Comparison of ENCODE assay signal across 8 cellular contexts in the genomic region with DNA sequence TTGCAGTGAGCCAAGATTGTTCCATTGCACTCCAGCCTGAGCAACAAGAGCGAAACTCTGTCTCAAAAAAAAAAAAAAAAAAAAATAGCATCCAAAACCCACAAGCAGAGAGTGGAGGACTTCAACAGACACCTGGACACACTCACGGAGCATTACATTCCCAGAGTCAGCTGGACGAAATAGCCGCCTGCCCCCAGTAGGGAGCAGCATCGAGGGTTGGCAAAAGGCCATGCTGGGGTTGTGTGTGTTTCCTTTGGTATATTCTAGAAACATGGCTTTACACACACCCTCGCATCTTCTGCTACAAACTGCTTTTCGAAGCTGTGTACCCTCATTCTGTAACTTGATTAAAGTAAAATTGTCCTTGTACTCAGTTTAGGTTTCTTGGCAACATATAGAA. TPM values are rescaled to one million over a fixed set of nuclear protein-coding genes. Genes with fewer than 3 reads are reported as not detected.
DNase-seq lines count a peak whose midpoint lies in the region; ATAC-seq and TF ChIP-seq lines count a peak whose summit lies in the region.

No MANE protein-coding gene starts in this region.

- no peaks in the 10 kb centered on the region for H3K36me3 ChIP-seq in BLaER1 treated with 17β-estradiol and CSF1 and Interleukin-3, amounts not matched to agents 10 nM and 100 nM
- H3K36me3 ChIP-seq in fibroblast of lung (ENCODE audit: control insufficient read depth, insufficient read depth, low read length) (no peaks in the 10 kb centered on the region), vagina (no peaks in the 10 kb centered on the region)

- no peak for TF ChIP-seq POLR2A in vagina (IDR thresholded peaks at IDR 0.05)

- TF ChIP-seq CTCF in fibroblast of lung (conservative IDR thresholded peaks at IDR 0.05 in 1 of 2, IDR thresholded peaks at IDR 0.05 in 1 of 2; ENCODE audit: low read depth in 1 of 2, low read length in 2 of 2) (peak; percentile 32 to 49), vagina (IDR thresholded peaks at IDR 0.05) (no peak)

- H3K4me3 ChIP-seq in BLaER1 treated with 17β-estradiol and CSF1 and Interleukin-3, amounts not matched to agents 10 nM and 100 nM: no peak overlapping the region
- H3K4me3 ChIP-seq in fibroblast of lung (replicated peaks in 1 of 4; ENCODE audit: control extremely low read depth in 1 of 4, insufficient read depth in 1 of 4, low read depth in 3 of 4, low read length in 4 of 4) (no peak overlapping the region), vagina (no peak overlapping the region)

- H3K27ac ChIP-seq in BLaER1 treated with 17β-estradiol and CSF1 and Interleukin-3, amounts not matched to agents 10 nM and 100 nM: peak overlapping the region in 7 of 11 experiments; percentile 1 to 51 (median 28); a peak in 4 of 22 replicates
- H3K27ac ChIP-seq in fibroblast of lung (ENCODE audit: insufficient read depth, low read length): no peak overlapping the region
- no peak overlapping the region for H3K27ac ChIP-seq in vagina

- no peaks in the 10 kb centered on the region for H3K9me3 ChIP-seq in BLaER1 treated with 17β-estradiol and CSF1 and Interleukin-3, amounts not matched to agents 10 nM and 100 nM (replicated peaks in 1 of 11)
- H3K9me3 ChIP-seq in fibroblast of lung (ENCODE audit: control insufficient read depth, insufficient read depth, low read depth, low read length): no peaks in the 10 kb centered on the region
- no peaks in the 10 kb centered on the region for H3K9me3 ChIP-seq in vagina

- intact Hi-C loops in vagina (cut with DNase I): no loop called here

- no peak overlapping the region for H3K9ac ChIP-seq in BLaER1 treated with 17β-estradiol and CSF1 and Interleukin-3, amounts not matched to agents 10 nM and 100 nM
- no peak overlapping the region for H3K9ac ChIP-seq in fibroblast of lung (ENCODE audit: insufficient read depth, low read length)

- H4K20me1 ChIP-seq in BLaER1 treated with 17β-estradiol and CSF1 and Interleukin-3, amounts not matched to agents 10 nM and 100 nM: no peaks in the 10 kb centered on the region
- H4K20me1 ChIP-seq in fibroblast of lung (ENCODE audit: control insufficient read depth, extremely low read depth, insufficient read depth, low read length): no peaks in the 10 kb centered on the region

- in situ Hi-C loops in KBM-7 (cut with MboI; ENCODE audit: low pct_unique_long_range_greater_than_20kb, low sequenced_read_pairs): no loop called here

- DNase-seq in KBM-7 (peak; percentile 62), fibroblast of lung (ENCODE audit: low read depth in 2 of 2) (peak; percentile 7 to 39), pulmonary artery endothelial cell (ENCODE audit: low read depth, low spot score) (peak; percentile 26), vagina (ENCODE audit: extremely low spot score in 2 of 2) (no peak), ecto neural progenitor cell (ENCODE audit: low spot score) (no peak)
- DNase-seq in activated CD4-positive, alpha-beta T cell treated with anti-CD3 and anti-CD28 coated beads, Interleukin-2, amount 50 U/mL, for 4 hours: peak; percentile 35 to 49

- H3K27me3 ChIP-seq in BLaER1 treated with 17β-estradiol and CSF1 and Interleukin-3, amounts not matched to agents 10 nM and 100 nM: no peaks in the 10 kb centered on the region
- no peaks in the 10 kb centered on the region for H3K27me3 ChIP-seq in fibroblast of lung (ENCODE audit: control insufficient read depth, insufficient read depth, low read length)
- H3K27me3 ChIP-seq in vagina: no peaks in the 10 kb centered on the region

- H3K4me1 ChIP-seq in BLaER1 treated with 17β-estradiol and CSF1 and Interleukin-3, amounts not matched to agents 10 nM and 100 nM: peaks cover 38 to 50% (median 44%) of the 10 kb centered on the region in 10 experiments
- H3K4me1 ChIP-seq in fibroblast of lung (ENCODE audit: control insufficient read depth, extremely low read depth, insufficient read depth, low read length) (no peaks in the 10 kb centered on the region), vagina (no peaks in the 10 kb centered on the region)

- ATAC-seq in GM21723 (IDR thresholded peaks at IDR 0.05; ENCODE audit: unreplicated experiment): no peak

- no peak overlapping the region for H2AFZ ChIP-seq in fibroblast of lung (ENCODE audit: low read length)

- H3K79me2 ChIP-seq in fibroblast of lung (ENCODE audit: control insufficient read depth, insufficient read depth, low read length): no peaks in the 10 kb centered on the region

- H3K4me2 ChIP-seq in BLaER1 treated with 17β-estradiol and CSF1 and Interleukin-3, amounts not matched to agents 10 nM and 100 nM: peak overlapping the region in 10 of 11 experiments; percentile 4 to 80 (median 36); a peak in 17 of 22 replicates
- H3K4me2 ChIP-seq in fibroblast of lung (ENCODE audit: extremely low read depth, insufficient read depth, low read length): no peak overlapping the region

RNA-seq across cellular contexts. Expression of a gene that starts 5.3 kb away (rescaled TPM):
- total RNA-seq in fibroblast of lung: 21.8 and 32.0 TPM in 2 replicates
- 8.6 and 16.3 TPM in 2 replicates for polyA plus RNA-seq in fibroblast of lung
- 8.3 and 13.3 TPM in 2 replicates for polyA plus RNA-seq in fibroblast of lung (2012)
- polyA minus RNA-seq in fibroblast of lung (ENCODE audit: low replicate concordance): 11.9 and 12.1 TPM in 2 replicates
- total RNA-seq in pulmonary artery endothelial cell: 0.46 and 6.6 TPM in 2 replicates
- 4.7 TPM for total RNA-seq in vagina

RNA-seq across cellular contexts. Expression of a gene that starts 54.9 kb away (rescaled TPM):
- total RNA-seq in fibroblast of lung: 16.2 and 17.7 TPM in 2 replicates
- polyA plus RNA-seq in fibroblast of lung: 19.7 and 20.9 TPM in 2 replicates
- 19.2 and 20.5 TPM in 2 replicates for polyA plus RNA-seq in fibroblast of lung (2012)
- polyA minus RNA-seq in fibroblast of lung (ENCODE audit: low replicate concordance): 16.9 and 19.3 TPM in 2 replicates
- 54.6 and 61.8 TPM in 2 replicates for total RNA-seq in pulmonary artery endothelial cell
- total RNA-seq in vagina: 30.0 TPM

Comparison
In these comparisons a context has a peak if more than half of its experiments do, and no peak if none do; other contexts are left out.
1. H3K27ac ChIP-seq: peak in BLaER1 treated with 17β-estradiol and CSF1 and Interleukin-3, amounts not matched to agents 10 nM and 100 nM (7 of 11); none in fibroblast of lung (single experiment) and vagina (single experiment).
2. DNase-seq: peak in KBM-7 (single experiment), activated CD4-positive, alpha-beta T cell treated with anti-CD3 and anti-CD28 coated beads, Interleukin-2, amount 50 U/mL, for 4 hours (2 of 2), fibroblast of lung (2 of 2) and pulmonary artery endothelial cell (single experiment); none in vagina (0 of 2) and ecto neural progenitor cell (single experiment).
3. CTCF ChIP-seq: peak in fibroblast of lung (2 of 2); none in vagina (0 of 3).